ENCODE assay signal across 17 cellular contexts in genomic region chr6:155146205-155146604, GRCh38.
DNase-seq lines count a peak whose midpoint lies in the region; ATAC-seq, FAIRE-seq and TF ChIP-seq lines count a peak whose summit lies in the region.
"Had no signal": no experiment of that assay in that cellular context is flagged by ENCODE, and none has a peak within 500 bp of the region (broad histone marks: within the 10 kb centered on the region; RNA-seq: fewer than 3 reads in every experiment).

No MANE protein-coding gene starts in this region.

- H3K9me1 ChIP-seq in IMR-90 (ENCODE audit: insufficient read depth, low read length): peaks cover 24% of the 10 kb centered on the region

- intact Hi-C loops in IMR-90 (cut with micrococcal nuclease): no loop called here
- intact Hi-C loops in GM12878 (cut with micrococcal nuclease; ENCODE audit: unreplicated experiment): no loop called here

- H3K4me3 ChIP-seq in IMR-90 (ENCODE audit: insufficient read depth, low read depth, low read length): no peak overlapping the region
- H3K4me3 ChIP-seq in GM12878: no peak overlapping the region
- no peak overlapping the region for H3K4me3 ChIP-seq in small intestine (ENCODE audit: low read depth in 1 of 2, low read length in 2 of 2)
- H3K4me3 ChIP-seq: BLaER1 treated with 17β-estradiol and CSF1 and Interleukin-3, amounts not matched to agents 10 nM and 100 nM; GM23338 had no signal

- H3K56ac ChIP-seq in IMR-90 (ENCODE audit: extremely low read depth, insufficient read depth, low read length): no peak overlapping the region

- H3K27me3 Mint-ChIP-seq in activated naive CD8-positive, alpha-beta T cell treated with anti-CD3 and anti-CD28 coated beads, Interleukin-2, amount 50 U/mL, for 24 hours: no peaks in the 10 kb centered on the region
- no peaks in the 10 kb centered on the region for H3K27me3 Mint-ChIP-seq in activated naive CD8-positive, alpha-beta T cell treated with anti-CD3 and anti-CD28 coated beads for 36 hours
- H3K27me3 Mint-ChIP-seq: B cell; CD4-positive, alpha-beta memory T cell had no signal

- no peak overlapping the region for H3K4me2 ChIP-seq in IMR-90 (ENCODE audit: low read depth, low read length)
- no peak overlapping the region for H3K4me2 ChIP-seq in GM12878 (ENCODE audit: control insufficient read depth, insufficient read depth)
- H3K4me2 ChIP-seq: BLaER1 treated with 17β-estradiol and CSF1 and Interleukin-3, amounts not matched to agents 10 nM and 100 nM; GM23338 had no signal

- no peak overlapping the region for H3K23ac ChIP-seq in IMR-90 (ENCODE audit: low read depth, low read length)

- no peak overlapping the region for H3K18ac ChIP-seq in IMR-90 (ENCODE audit: low read depth, low read length)

- H4K20me1 ChIP-seq in IMR-90 (ENCODE audit: insufficient read depth, low read length): no peaks in the 10 kb centered on the region
- H4K20me1 ChIP-seq in GM12878 (ENCODE audit: control insufficient read depth, insufficient read depth): no peaks in the 10 kb centered on the region
- H4K20me1 ChIP-seq: BLaER1 treated with 17β-estradiol and CSF1 and Interleukin-3, amounts not matched to agents 10 nM and 100 nM had no signal

- POLR2A ChIA-PET in IMR-90 (lab: Charles Lee; ENCODE audit: unreplicated experiment) (no interaction called here), GM12878 (lab: Charles Lee) (no interaction called here)

- dilution Hi-C loops in IMR-90 (cut with HindIII; ENCODE audit: low sequenced_read_pairs, unreplicated experiment): no loop called here

- H4K8ac ChIP-seq in IMR-90 (ENCODE audit: low read depth in 2 of 2, low read length in 2 of 2): no peak overlapping the region

- in situ Hi-C loops in IMR-90 (cut with MboI; ENCODE audit: low sequenced_read_pairs): no loop called here
- in situ Hi-C loops in GM12878 (cut with MboI): no loop called here

- peak overlapping the region; percentile 23 for H3K27ac Mint-ChIP-seq in activated naive CD8-positive, alpha-beta T cell treated with anti-CD3 and anti-CD28 coated beads, Interleukin-2, amount 50 U/mL, for 24 hours
- H3K27ac Mint-ChIP-seq in activated naive CD8-positive, alpha-beta T cell treated with anti-CD3 and anti-CD28 coated beads for 36 hours: no peak overlapping the region
- H3K27ac Mint-ChIP-seq: B cell, GM23338 had no signal

- no peak overlapping the region for H3K4me3 Mint-ChIP-seq in activated naive CD8-positive, alpha-beta T cell treated with anti-CD3 and anti-CD28 coated beads, Interleukin-2, amount 50 U/mL, for 24 hours
- H3K4me3 Mint-ChIP-seq in activated naive CD8-positive, alpha-beta T cell treated with anti-CD3 and anti-CD28 coated beads for 36 hours: no peak overlapping the region
- H3K4me3 Mint-ChIP-seq: B cell, GM23338 had no signal

- no peak overlapping the region for H4K5ac ChIP-seq in IMR-90 (ENCODE audit: low read depth, low read length)

- H3K14ac ChIP-seq in IMR-90 (replicated peaks; ENCODE audit: low read depth, low read length): no peak overlapping the region

- no peak overlapping the region; the same call in 1 of the 2 replicates for H3K4ac ChIP-seq in IMR-90 (ENCODE audit: low read depth, low read length)

- no peak overlapping the region for H2AFZ ChIP-seq in IMR-90 (replicated peaks; ENCODE audit: low read length, poor library complexity)
- H2AFZ ChIP-seq in GM12878 (ENCODE audit: control insufficient read depth, low read depth, low read length): no peak overlapping the region
- H2AFZ ChIP-seq: GM23338 had no signal

- H3K36me3 ChIP-seq in IMR-90 (ENCODE audit: control insufficient read depth, insufficient read depth, low read length): no peaks in the 10 kb centered on the region
- H3K36me3 ChIP-seq in GM12878 (ENCODE audit: control insufficient read depth in 2 of 2, insufficient read depth in 2 of 2, low read length in 1 of 2): no peaks in the 10 kb centered on the region
- peaks cover 0 to 10% of the 10 kb centered on the region in 2 donors for H3K36me3 ChIP-seq in small intestine (ENCODE audit: control insufficient read depth in 2 of 2, insufficient read depth in 2 of 2, low read length in 2 of 2)
- H3K36me3 ChIP-seq: BLaER1 treated with 17β-estradiol and CSF1 and Interleukin-3, amounts not matched to agents 10 nM and 100 nM had no signal

- FAIRE-seq in GM12878 (lab: Jason Lieb, UNC) (no peak), small intestine (lab: Jason Lieb, UNC) (no peak)
- FAIRE-seq: A204.1, G401.6, H54 had no signal

- no peaks in the 10 kb centered on the region for H3K9me3 Mint-ChIP-seq in activated naive CD8-positive, alpha-beta T cell treated with anti-CD3 and anti-CD28 coated beads, Interleukin-2, amount 50 U/mL, for 24 hours
- no peaks in the 10 kb centered on the region for H3K9me3 Mint-ChIP-seq in activated naive CD8-positive, alpha-beta T cell treated with anti-CD3 and anti-CD28 coated beads for 36 hours
- H3K9me3 Mint-ChIP-seq: CD4-positive, alpha-beta memory T cell; GM23338 had no signal

- H3K9ac ChIP-seq in IMR-90 (ENCODE audit: low read depth, low read length): no peak overlapping the region
- no peak overlapping the region for H3K9ac ChIP-seq in GM12878 (ENCODE audit: control insufficient read depth, insufficient read depth, low read length)
- H3K9ac ChIP-seq: BLaER1 treated with 17β-estradiol and CSF1 and Interleukin-3, amounts not matched to agents 10 nM and 100 nM had no signal

- H2BK20ac ChIP-seq in IMR-90 (ENCODE audit: low read depth, low read length): 0 out of 2 replicates have a peak overlapping the region, but pooled peaks have one; percentile 14

- H3K4me1 Mint-ChIP-seq in activated naive CD8-positive, alpha-beta T cell treated with anti-CD3 and anti-CD28 coated beads, Interleukin-2, amount 50 U/mL, for 24 hours: peaks cover 76% of the 10 kb centered on the region
- peaks cover 36% of the 10 kb centered on the region for H3K4me1 Mint-ChIP-seq in activated naive CD8-positive, alpha-beta T cell treated with anti-CD3 and anti-CD28 coated beads for 36 hours

- no peak for ATAC-seq in activated naive CD8-positive, alpha-beta T cell treated with anti-CD3 and anti-CD28 coated beads, Interleukin-2, amount 50 U/mL, for 24 hours
- ATAC-seq in IMR-90 (ENCODE audit: low read depth) (no peak), GM12878 (no peak)
- ATAC-seq: GM23338 had no signal

- H2BK15ac ChIP-seq in IMR-90 (ENCODE audit: low read depth, low read length): no peak overlapping the region

- CTCF ChIA-PET in IMR-90 (lab: Yijun Ruan, JAX): interaction anchor here (0.6 kb wide), 1 partner anchor 276 kb away, joined by 6 read pairs; no protein-coding TSS in a partner anchor
- CTCF ChIA-PET in GM12878 (lab: Yijun Ruan, JAX): no interaction called here

- no peak overlapping the region for H2BK5ac ChIP-seq in IMR-90 (ENCODE audit: low read depth, low read length, poor library complexity, severe bottlenecking)

- no peak overlapping the region for H2AK5ac ChIP-seq in IMR-90 (ENCODE audit: low read depth, low read length)

- H3K27ac ChIP-seq in IMR-90 (ENCODE audit: insufficient read depth, low read length) (no peak overlapping the region), GM12878 (ENCODE audit: control insufficient read depth, insufficient read depth) (no peak overlapping the region), small intestine (ENCODE audit: low read depth in 1 of 2, low read length in 1 of 2) (no peak overlapping the region)
- H3K27ac ChIP-seq: BLaER1 treated with 17β-estradiol and CSF1 and Interleukin-3, amounts not matched to agents 10 nM and 100 nM had no signal

- H2BK120ac ChIP-seq in IMR-90 (ENCODE audit: low read depth, low read length): no peak overlapping the region

- H3K27me3 ChIP-seq in IMR-90 (ENCODE audit: control insufficient read depth, insufficient read depth, low read length) (no peaks in the 10 kb centered on the region), GM12878 (replicated peaks in 1 of 2; ENCODE audit: control insufficient read depth in 2 of 2, insufficient read depth in 2 of 2, low read length in 1 of 2) (no peaks in the 10 kb centered on the region), small intestine (ENCODE audit: control insufficient read depth in 2 of 2, insufficient read depth in 2 of 2, low read length in 2 of 2) (no peaks in the 10 kb centered on the region)
- H3K27me3 ChIP-seq: BLaER1 treated with 17β-estradiol and CSF1 and Interleukin-3, amounts not matched to agents 10 nM and 100 nM had no signal

- DNase-seq in activated naive CD8-positive, alpha-beta T cell treated with anti-CD3 and anti-CD28 coated beads, Interleukin-2, amount 50 U/mL, for 24 hours: no peak
- no peak for DNase-seq in activated naive CD8-positive, alpha-beta T cell treated with anti-CD3 and anti-CD28 coated beads for 36 hours
- DNase-seq in IMR-90: no peak
- no peak for DNase-seq in GM12878 (ENCODE audit: low read depth, low spot score)
- no peak for DNase-seq in small intestine
- DNase-seq in NCI-H226: no peak
- DNase-seq: Caco-2; CD4-positive, alpha-beta memory T cell; DMS153; DND-41; HCEC 1CT had no signal

- no peak overlapping the region for H4K91ac ChIP-seq in IMR-90 (ENCODE audit: insufficient read depth, low read depth, low read length)

- H3K9me3 ChIP-seq in IMR-90 (ENCODE audit: control insufficient read depth, insufficient read depth, low read length) (no peaks in the 10 kb centered on the region), GM12878 (replicated peaks; ENCODE audit: control insufficient read depth, insufficient read depth, low read length) (no peaks in the 10 kb centered on the region), small intestine (ENCODE audit: control insufficient read depth, low read depth) (no peaks in the 10 kb centered on the region)
- H3K9me3 ChIP-seq: BLaER1 treated with 17β-estradiol and CSF1 and Interleukin-3, amounts not matched to agents 10 nM and 100 nM; Caco-2 had no signal

- no peak overlapping the region for H2AK9ac ChIP-seq in IMR-90 (replicated peaks; ENCODE audit: low read depth, low read length, poor library complexity)

- no CpG with 5 or more reads among the region's 4 CpGs for WGBS in IMR-90 (ENCODE audit: extremely low coverage in 2 of 2, insufficient read length in 1 of 2), 2 experiments
- WGBS in GM12878 (ENCODE audit: insufficient coverage, insufficient replicate concordance, low lambda C conversion rate, missing lambda C conversion rate): 74% methylated on average over 4 of the region's 4 CpGs
- WGBS in small intestine, 3 donors: 86 to 93% (median 88%) methylated on average over 4 of the region's 4 CpGs

- TF ChIP-seq EP300 in GM12878 (IDR thresholded peaks at IDR 0.05; ENCODE audit: borderline replicate concordance in 1 of 2, control insufficient read depth in 1 of 2, low read depth in 2 of 2, low read length in 2 of 2): no peak

- no peak for TF ChIP-seq CTCF in IMR-90 (conservative IDR thresholded peaks at IDR 0.05; ENCODE audit: low read depth, low read length)
- TF ChIP-seq CTCF in GM12878 (IDR thresholded peaks at IDR 0.05 in 2 of 3, conservative IDR thresholded peaks at IDR 0.05 in 1 of 3; ENCODE audit: control insufficient read depth in 2 of 3, extremely low read depth in 1 of 3, insufficient read depth in 1 of 3, low read depth in 3 of 3, low read length in 3 of 3): no peak

- no peaks in the 10 kb centered on the region for H3K79me2 ChIP-seq in GM12878 (ENCODE audit: control insufficient read depth, insufficient read depth, low read length)

- SMC1A ChIA-PET in GM12878 (lab: Charles Lee; ENCODE audit: uncharacterized antibody, unreplicated experiment): interaction anchor here (2.5 kb wide), 1 partner anchor 27 kb away, joined by 7 read pairs; no protein-coding TSS in a partner anchor

- TF ChIP-seq RAD21 in IMR-90 (IDR thresholded peaks at IDR 0.05; ENCODE audit: low read length): no peak
- no peak for TF ChIP-seq RAD21 in GM12878 (IDR thresholded peaks at IDR 0.05; ENCODE audit: insufficient read depth, low read depth, low read length)

- RAD21 ChIA-PET in GM12878 (lab: Charles Lee; ENCODE audit: unreplicated experiment): no interaction called here

- H3K79me1 ChIP-seq in IMR-90 (ENCODE audit: low read depth in 1 of 2, low read length in 2 of 2): peaks cover 0 to 19% of the 10 kb centered on the region in 2 experiments; a peak in 2 of 4 replicates

- TF ChIP-seq POLR2A in IMR-90 (IDR thresholded peaks at IDR 0.05; ENCODE audit: low read depth, low read length) (no peak), GM12878 (IDR thresholded peaks at IDR 0.05; ENCODE audit: low read depth, low read length) (no peak)

- H3K4me1 ChIP-seq in IMR-90 (ENCODE audit: control insufficient read depth, insufficient read depth, low read length) (peaks cover 18% of the 10 kb centered on the region), GM12878 (ENCODE audit: control insufficient read depth, insufficient read depth, low read length) (no peaks in the 10 kb centered on the region; the same call in 1 of the 2 replicates), small intestine (ENCODE audit: control insufficient read depth in 2 of 2, insufficient read depth in 1 of 2, low read depth in 1 of 2, low read length in 1 of 2) (peaks cover 0 to 10% of the 10 kb centered on the region in 2 donors)

- BruUV-seq in IMR-90 (replicated peaks; lab: Mats Ljungman, UMichigan) (no TSS peak), GM12878 (replicated peaks; lab: Mats Ljungman, UMichigan) (no TSS peak)

- peaks cover 37% of the 10 kb centered on the region for H3K36me3 Mint-ChIP-seq in activated naive CD8-positive, alpha-beta T cell treated with anti-CD3 and anti-CD28 coated beads, Interleukin-2, amount 50 U/mL, for 24 hours (ENCODE audit: low read depth)
- H3K36me3 Mint-ChIP-seq in activated naive CD8-positive, alpha-beta T cell treated with anti-CD3 and anti-CD28 coated beads for 36 hours: peaks cover 3% of the 10 kb centered on the region
- H3K36me3 Mint-ChIP-seq: CD4-positive, alpha-beta memory T cell had no signal
